ENCODE assay signal across 8 cellular contexts in the genomic region with DNA sequence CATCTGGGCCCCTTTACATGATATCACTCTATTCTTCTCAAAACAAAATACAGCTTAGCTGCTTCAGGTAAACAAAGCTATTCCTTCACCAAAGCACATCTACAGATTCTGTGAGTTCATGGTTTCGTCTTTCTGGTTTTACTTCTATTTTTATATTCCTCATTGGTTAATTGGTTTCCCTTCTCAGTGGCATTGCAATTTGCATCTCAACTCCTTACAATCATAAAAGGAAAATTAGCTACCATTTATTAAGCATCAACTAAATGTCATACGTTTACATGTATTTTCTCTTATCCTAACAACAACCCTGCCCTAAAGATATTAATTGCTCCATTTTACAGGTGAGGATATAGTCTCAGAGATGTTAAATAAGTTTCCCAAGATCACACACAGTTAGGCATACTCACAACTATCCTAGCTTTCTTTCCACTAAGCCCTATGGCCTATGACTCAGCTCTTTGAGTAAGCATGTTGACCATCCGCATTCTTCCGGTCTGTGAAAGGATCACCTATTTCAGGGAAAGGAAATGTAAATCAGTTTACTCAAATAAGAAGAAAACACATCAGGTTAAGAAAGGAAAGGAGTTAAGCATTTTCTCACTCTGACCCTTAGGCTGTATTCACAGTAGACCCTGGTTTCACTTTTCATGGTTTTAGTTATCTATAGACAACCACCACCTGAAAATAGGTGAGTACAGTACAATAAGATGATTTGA.
DNase-seq lines count a peak whose midpoint lies in the region; ATAC-seq, FAIRE-seq and TF ChIP-seq lines count a peak whose summit lies in the region.
"Had no signal": no experiment of that assay in that cellular context is flagged by ENCODE, and none has a peak within 500 bp of the region (broad histone marks: within the 10 kb centered on the region; RNA-seq: fewer than 3 reads in every experiment).

No MANE protein-coding gene starts in this region.

- H3K27ac ChIP-seq in GM12878 (ENCODE audit: control insufficient read depth, insufficient read depth) (peak overlapping the region; percentile 69), vagina (no peak overlapping the region)

- TF ChIP-seq POLR2A in GM12878 (IDR thresholded peaks at IDR 0.05; ENCODE audit: low read depth, low read length): no peak
- TF ChIP-seq POLR2A in vagina (IDR thresholded peaks at IDR 0.05): no peak

- intact Hi-C loops in GM12878 (cut with micrococcal nuclease; ENCODE audit: unreplicated experiment) (loop anchor here (10.0 kb wide), 2 partner anchors 198 to 228 kb away; a partner anchor contains a TSS), left ventricle myocardium superior (cut with micrococcal nuclease) (no loop called here), vagina (cut with DNase I) (no loop called here)

- TF ChIP-seq EP300 in GM12878 (IDR thresholded peaks at IDR 0.05; ENCODE audit: borderline replicate concordance in 1 of 2, control insufficient read depth in 1 of 2, low read depth in 2 of 2, low read length in 2 of 2): peak in 1 of 2 experiments; percentile 27; a peak in 1 of 4 replicates

- H4K20me1 ChIP-seq in GM12878 (ENCODE audit: control insufficient read depth, insufficient read depth): no peaks in the 10 kb centered on the region

- no peaks in the 10 kb centered on the region; a peak in 1 of 4 replicates for H3K27me3 ChIP-seq in GM12878 (replicated peaks in 1 of 2; ENCODE audit: control insufficient read depth in 2 of 2, insufficient read depth in 2 of 2, low read length in 1 of 2)
- no peaks in the 10 kb centered on the region for H3K27me3 ChIP-seq in vagina

- no TSS peak for BruUV-seq in GM12878 (replicated peaks; lab: Mats Ljungman, UMichigan)

- in situ Hi-C loops in GM12878 (cut with MboI): loop anchor here (5.0 to 10.0 kb wide), 2 partner anchors 106 to 528 kb away; no protein-coding TSS in a partner anchor

- H3K4me1 ChIP-seq in GM12878 (ENCODE audit: control insufficient read depth, insufficient read depth, low read length) (peaks cover 21% of the 10 kb centered on the region), vagina (no peaks in the 10 kb centered on the region)

- peak overlapping the region; percentile 39 for H2AFZ ChIP-seq in GM12878 (ENCODE audit: control insufficient read depth, low read depth, low read length)

- H3K4me3 ChIP-seq in GM12878 (no peak overlapping the region), vagina (no peak overlapping the region)

- DNase-seq in GM12878 (ENCODE audit: low read depth, low spot score) (peak; percentile 76), DMS114 treated with DMSO at 0.1 percent for 48 hours (lab: John Stamatoyannopoulos, UW; ENCODE audit: unreplicated experiment) (no peak), left ventricle myocardium superior (no peak), vagina (ENCODE audit: extremely low spot score in 2 of 2) (no peak), COR-L47 (lab: John Stamatoyannopoulos, UW) (no peak)
- DNase-seq: NCI-H1092 had no signal

- RAD21 ChIA-PET in GM12878 (lab: Charles Lee; ENCODE audit: unreplicated experiment): interaction anchor here (0.6 to 2.6 kb wide), 8 partner anchors 8 to 792 kb away, joined by 3 to 27 read pairs (median 4); a partner anchor contains a TSS

- CTCF ChIA-PET in GM12878 (lab: Yijun Ruan, JAX): interaction anchor here (0.7 to 4.7 kb wide), 16 partner anchors 11 to 530 kb away, joined by 3 to 41 read pairs (median 4); a partner anchor contains a TSS

- no peak overlapping the region for H3K9ac ChIP-seq in GM12878 (ENCODE audit: control insufficient read depth, insufficient read depth, low read length)

- POLR2A ChIA-PET in GM12878 (lab: Charles Lee): interaction anchor here (0.5 to 0.6 kb wide), 2 partner anchors 20 to 215 kb away, joined by 3 to 5 read pairs; no protein-coding TSS in a partner anchor

- TF ChIP-seq CTCF in GM12878 (IDR thresholded peaks at IDR 0.05 in 2 of 3, conservative IDR thresholded peaks at IDR 0.05 in 1 of 3; ENCODE audit: control insufficient read depth in 2 of 3, extremely low read depth in 1 of 3, insufficient read depth in 1 of 3, low read depth in 3 of 3, low read length in 3 of 3) (no peak), vagina (IDR thresholded peaks at IDR 0.05) (no peak)

- WGBS in GM12878 (ENCODE audit: insufficient coverage, insufficient replicate concordance, low lambda C conversion rate, missing lambda C conversion rate): 3% methylated on average over 4 of the region's 4 CpGs

- H3K79me2 ChIP-seq in GM12878 (ENCODE audit: control insufficient read depth, insufficient read depth, low read length): no peaks in the 10 kb centered on the region

- H3K36me3 ChIP-seq in GM12878 (ENCODE audit: control insufficient read depth in 2 of 2, insufficient read depth in 2 of 2, low read length in 1 of 2) (no peaks in the 10 kb centered on the region), vagina (no peaks in the 10 kb centered on the region)

- TF ChIP-seq RAD21 in GM12878 (IDR thresholded peaks at IDR 0.05; ENCODE audit: insufficient read depth, low read depth, low read length): no peak

- SMC1A ChIA-PET in GM12878 (lab: Charles Lee; ENCODE audit: uncharacterized antibody, unreplicated experiment): interaction anchor here (0.8 to 3.0 kb wide), 13 partner anchors 11 to 834 kb away, joined by 3 to 13 read pairs (median 4); a partner anchor contains a TSS

- FAIRE-seq in GM12878 (lab: Jason Lieb, UNC): peak; percentile 82

- H3K4me2 ChIP-seq in GM12878 (ENCODE audit: control insufficient read depth, insufficient read depth): peak overlapping the region; percentile 68

- peak; percentile 83 for ATAC-seq in GM19463 (IDR thresholded peaks at IDR 0.05; ENCODE audit: unreplicated experiment)
- peak; percentile 90 for ATAC-seq in HG03108 (IDR thresholded peaks at IDR 0.05; ENCODE audit: unreplicated experiment)
- peak; percentile 88 for ATAC-seq in GM12878
- ATAC-seq in left ventricle myocardium superior: no peak

- H3K9me3 ChIP-seq in GM12878 (replicated peaks; ENCODE audit: control insufficient read depth, insufficient read depth, low read length) (peaks cover 9% of the 10 kb centered on the region), vagina (no peaks in the 10 kb centered on the region)

TF ChIP-seq in GM12878, 131 proteins besides CTCF, POLR2A, EP300 and RAD21 (continues in another document):
- TF ChIP-seq MEF2A (IDR thresholded peaks at IDR 0.05; ENCODE audit: insufficient read depth, low read depth, low read length) (peak; percentile 26; the same call in 1 of the 2 replicates), SRF (IDR thresholded peaks at IDR 0.05; ENCODE audit: low read depth in 2 of 2, low read length in 2 of 2) (0 out of 4 replicates have a peak, but pooled peaks have one; percentile 8 to 45), ZNF24 (IDR thresholded peaks at IDR 0.05) (no peak), ZBED1 (IDR thresholded peaks at IDR 0.05; ENCODE audit: borderline replicate concordance) (0 out of 2 replicates have a peak, but pooled peaks have one; percentile 24), DPF2 (IDR thresholded peaks at IDR 0.05) (0 out of 2 replicates have a peak, but pooled peaks have one; percentile 30), LARP7 (IDR thresholded peaks at IDR 0.05) (no peak), MTA2 (IDR thresholded peaks at IDR 0.05; ENCODE audit: low read depth) (peak; percentile 51; the same call in 1 of the 2 replicates), JUNB (IDR thresholded peaks at IDR 0.05) (peak; percentile 47)
- TF ChIP-seq, protein P1, sequence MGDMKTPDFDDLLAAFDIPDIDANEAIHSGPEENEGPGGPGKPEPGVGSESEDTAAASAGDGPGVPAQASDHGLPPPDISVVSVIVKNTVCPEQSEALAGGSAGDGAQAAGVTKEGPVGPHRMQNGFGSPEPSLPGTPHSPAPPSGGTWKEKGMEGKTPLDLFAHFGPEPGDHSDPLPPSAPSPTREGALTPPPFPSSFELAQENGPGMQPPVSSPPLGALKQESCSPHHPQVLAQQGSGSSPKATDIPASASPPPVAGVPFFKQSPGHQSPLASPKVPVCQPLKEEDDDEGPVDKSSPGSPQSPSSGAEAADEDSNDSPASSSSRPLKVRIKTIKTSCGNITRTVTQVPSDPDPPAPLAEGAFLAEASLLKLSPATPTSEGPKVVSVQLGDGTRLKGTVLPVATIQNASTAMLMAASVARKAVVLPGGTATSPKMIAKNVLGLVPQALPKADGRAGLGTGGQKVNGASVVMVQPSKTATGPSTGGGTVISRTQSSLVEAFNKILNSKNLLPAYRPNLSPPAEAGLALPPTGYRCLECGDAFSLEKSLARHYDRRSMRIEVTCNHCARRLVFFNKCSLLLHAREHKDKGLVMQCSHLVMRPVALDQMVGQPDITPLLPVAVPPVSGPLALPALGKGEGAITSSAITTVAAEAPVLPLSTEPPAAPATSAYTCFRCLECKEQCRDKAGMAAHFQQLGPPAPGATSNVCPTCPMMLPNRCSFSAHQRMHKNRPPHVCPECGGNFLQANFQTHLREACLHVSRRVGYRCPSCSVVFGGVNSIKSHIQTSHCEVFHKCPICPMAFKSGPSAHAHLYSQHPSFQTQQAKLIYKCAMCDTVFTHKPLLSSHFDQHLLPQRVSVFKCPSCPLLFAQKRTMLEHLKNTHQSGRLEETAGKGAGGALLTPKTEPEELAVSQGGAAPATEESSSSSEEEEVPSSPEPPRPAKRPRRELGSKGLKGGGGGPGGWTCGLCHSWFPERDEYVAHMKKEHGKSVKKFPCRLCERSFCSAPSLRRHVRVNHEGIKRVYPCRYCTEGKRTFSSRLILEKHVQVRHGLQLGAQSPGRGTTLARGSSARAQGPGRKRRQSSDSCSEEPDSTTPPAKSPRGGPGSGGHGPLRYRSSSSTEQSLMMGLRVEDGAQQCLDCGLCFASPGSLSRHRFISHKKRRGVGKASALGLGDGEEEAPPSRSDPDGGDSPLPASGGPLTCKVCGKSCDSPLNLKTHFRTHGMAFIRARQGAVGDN (IDR thresholded peaks at IDR 0.05): no peak
- TF ChIP-seq, protein P2, sequence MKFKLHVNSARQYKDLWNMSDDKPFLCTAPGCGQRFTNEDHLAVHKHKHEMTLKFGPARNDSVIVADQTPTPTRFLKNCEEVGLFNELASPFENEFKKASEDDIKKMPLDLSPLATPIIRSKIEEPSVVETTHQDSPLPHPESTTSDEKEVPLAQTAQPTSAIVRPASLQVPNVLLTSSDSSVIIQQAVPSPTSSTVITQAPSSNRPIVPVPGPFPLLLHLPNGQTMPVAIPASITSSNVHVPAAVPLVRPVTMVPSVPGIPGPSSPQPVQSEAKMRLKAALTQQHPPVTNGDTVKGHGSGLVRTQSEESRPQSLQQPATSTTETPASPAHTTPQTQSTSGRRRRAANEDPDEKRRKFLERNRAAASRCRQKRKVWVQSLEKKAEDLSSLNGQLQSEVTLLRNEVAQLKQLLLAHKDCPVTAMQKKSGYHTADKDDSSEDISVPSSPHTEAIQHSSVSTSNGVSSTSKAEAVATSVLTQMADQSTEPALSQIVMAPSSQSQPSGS (IDR thresholded peaks at IDR 0.05; ENCODE audit: low read length): peak; percentile 49; the same call in 1 of the 2 replicates
